Comparison of ENCODE assay signal across 12 cellular contexts in genomic region chrX:77003956-77004355, GRCh38.
DNase-seq lines count a peak whose midpoint lies in the region; ATAC-seq and TF ChIP-seq lines count a peak whose summit lies in the region.
"Had no signal": no experiment of that assay in that cellular context is flagged by ENCODE, and none has a peak within 500 bp of the region (broad histone marks: within the 10 kb centered on the region; RNA-seq: fewer than 3 reads in every experiment).

No MANE protein-coding gene starts in this region.

- intact Hi-C loops in activated CD4-positive, alpha-beta memory T cell treated with anti-CD3 and anti-CD28 coated beads for 36 hours (cut with micrococcal nuclease): no loop called here

- H3K4me3 ChIP-seq in Jurkat, Clone E6-1 (ENCODE audit: low read length): no peak overlapping the region
- no peak overlapping the region for H3K4me3 ChIP-seq in astrocyte of the spinal cord (ENCODE audit: low read depth, low read length)
- H3K4me3 ChIP-seq: breast epithelium, HAP-1 had no signal

- no peaks in the 10 kb centered on the region for H3K36me3 Mint-ChIP-seq in activated CD4-positive, alpha-beta memory T cell treated with anti-CD3 and anti-CD28 coated beads for 36 hours
- H3K36me3 Mint-ChIP-seq: CD14-positive monocyte had no signal

- no peaks in the 10 kb centered on the region for H3K9me3 Mint-ChIP-seq in activated CD4-positive, alpha-beta memory T cell treated with anti-CD3 and anti-CD28 coated beads for 36 hours

- peak; percentile 96 for DNase-seq in Jurkat, Clone E6-1 (ENCODE audit: low read depth, low spot score)
- DNase-seq in activated CD4-positive, alpha-beta memory T cell treated with anti-CD3 and anti-CD28 coated beads for 36 hours: peak; percentile 71
- DNase-seq in astrocyte of the spinal cord (ENCODE audit: low read depth, low spot score) (peak; percentile 56), HEK293T (ENCODE audit: extremely low spot score) (no peak), dedifferentiated amniotic fluid mesenchymal stem cell (ENCODE audit: extremely low spot score) (no peak)
- DNase-seq in stimulated activated CD4-positive, alpha-beta T cell treated with anti-CD3 and anti-CD28 coated beads, TNF-alpha, amount 100 ng/mL, for 24 hours (ENCODE audit: low read depth in 3 of 3): peak; percentile 0 to 33 (median 4)
- DNase-seq: NCI-H2171 had no signal

- no peak for TF ChIP-seq CTCF in astrocyte of the spinal cord (IDR thresholded peaks at IDR 0.05; ENCODE audit: low read depth, low read length)

- H3K27me3 Mint-ChIP-seq in activated CD4-positive, alpha-beta memory T cell treated with anti-CD3 and anti-CD28 coated beads for 36 hours: no peaks in the 10 kb centered on the region

- POLR2A ChIA-PET in activated CD4-positive, alpha-beta memory T cell treated with anti-CD3 and anti-CD28 coated beads for 36 hours (lab: Charles Lee): interaction anchor here (1.3 kb wide), 1 partner anchor 32 kb away, joined by 5 read pairs; no protein-coding TSS in a partner anchor
- POLR2A ChIA-PET in HEK293T (lab: Yijun Ruan, JAX): no interaction called here

- no peak for ATAC-seq in GM19035 (IDR thresholded peaks at IDR 0.05; ENCODE audit: unreplicated experiment)
- ATAC-seq: SK-N-SH treated with all-trans-retinoic acid at 6 μM for 48 hours had no signal

- no peak overlapping the region for H3K4me3 Mint-ChIP-seq in activated CD4-positive, alpha-beta memory T cell treated with anti-CD3 and anti-CD28 coated beads for 36 hours
- H3K4me3 Mint-ChIP-seq: CD14-positive monocyte had no signal

- CTCF ChIA-PET in activated CD4-positive, alpha-beta memory T cell treated with anti-CD3 and anti-CD28 coated beads for 36 hours (lab: Charles Lee): no interaction called here
- CTCF ChIA-PET in HEK293T (lab: Yijun Ruan, JAX): no interaction called here

- peaks cover 20% of the 10 kb centered on the region for H3K4me1 Mint-ChIP-seq in activated CD4-positive, alpha-beta memory T cell treated with anti-CD3 and anti-CD28 coated beads for 36 hours (ENCODE audit: low read depth)
- H3K4me1 Mint-ChIP-seq: CD14-positive monocyte had no signal

- peak overlapping the region; percentile 55 for H3K27ac Mint-ChIP-seq in activated CD4-positive, alpha-beta memory T cell treated with anti-CD3 and anti-CD28 coated beads for 36 hours
- H3K27ac Mint-ChIP-seq: CD14-positive monocyte had no signal

- in situ Hi-C loops in astrocyte of the spinal cord (cut with HindIII; ENCODE audit: low sequenced_read_pairs): no loop called here

TF ChIP-seq in HEK293T, 16 proteins besides CTCF, POLR2A, EP300 and RAD21:
- TF ChIP-seq PKNOX1 (IDR thresholded peaks at IDR 0.05): no peak
- TF ChIP-seq SUZ12 (IDR thresholded peaks at IDR 0.05): no peak
- no peak for TF ChIP-seq CTBP1 (IDR thresholded peaks at IDR 0.05; ENCODE audit: borderline replicate concordance)
- TF ChIP-seq SP1 (IDR thresholded peaks at IDR 0.05): no peak
- no peak for TF ChIP-seq ELF4 (IDR thresholded peaks at IDR 0.05)
- TF ChIP-seq LEF1 (IDR thresholded peaks at IDR 0.05; ENCODE audit: borderline replicate concordance): no peak
- TF ChIP-seq HDGF (IDR thresholded peaks at IDR 0.05; ENCODE audit: borderline replicate concordance): no peak
- no peak for TF ChIP-seq FOXK2 (IDR thresholded peaks at IDR 0.05)
- TF ChIP-seq BHLHE40 (IDR thresholded peaks at IDR 0.05; ENCODE audit: borderline replicate concordance): no peak
- no peak for TF ChIP-seq FOXM1 (IDR thresholded peaks at IDR 0.05; ENCODE audit: borderline replicate concordance)
- no peak for TF ChIP-seq TARDBP (IDR thresholded peaks at IDR 0.05)
- no peak for TF ChIP-seq NFRKB (IDR thresholded peaks at IDR 0.05)
- no peak for TF ChIP-seq L3MBTL2 (conservative IDR thresholded peaks at IDR 0.05)
TF ChIP-seq in HEK293T: peak in this region for 0.

Comparison
In these comparisons a context has a peak if more than half of its experiments do, and no peak if none do; other contexts are left out.
1. DNase-seq: peak in Jurkat, Clone E6-1 (single experiment), activated CD4-positive, alpha-beta memory T cell treated with anti-CD3 and anti-CD28 coated beads for 36 hours (single experiment), astrocyte of the spinal cord (single experiment) and stimulated activated CD4-positive, alpha-beta T cell treated with anti-CD3 and anti-CD28 coated beads, TNF-alpha, amount 100 ng/mL, for 24 hours (3 of 3); none in HEK293T (single experiment) and dedifferentiated amniotic fluid mesenchymal stem cell (single experiment).